ENCODE assay signal across 1 cellular context in genomic region chr1:43611950-43612349, GRCh38.
TF ChIP-seq lines count a peak whose summit lies in the region.

No MANE protein-coding gene starts in this region.

TF ChIP-seq in WTC11, 78 proteins besides CTCF, POLR2A, EP300 and RAD21 (continued from another document):
- no peak for TF ChIP-seq AFF4 (CRISPR knock-in tag; IDR thresholded peaks at IDR 0.05; ENCODE audit: borderline replicate concordance)
- TF ChIP-seq MXD4 (CRISPR knock-in tag; IDR thresholded peaks at IDR 0.05; ENCODE audit: borderline replicate concordance) = no peak
- TF ChIP-seq TCF7 (CRISPR knock-in tag; IDR thresholded peaks at IDR 0.05; ENCODE audit: low read depth) = no peak
- no peak for TF ChIP-seq CREM (CRISPR knock-in tag; IDR thresholded peaks at IDR 0.05)
- TF ChIP-seq USF1 (CRISPR knock-in tag; IDR thresholded peaks at IDR 0.05) = no peak
